Comparison of ENCODE assay signal across 13 cellular contexts in genomic region chr22:45499746-45500145, GRCh38. TPM values are rescaled to one million over a fixed set of nuclear protein-coding genes. Genes with fewer than 3 reads are reported as not detected.
DNase-seq lines count a peak whose midpoint lies in the region; ATAC-seq and TF ChIP-seq lines count a peak whose summit lies in the region.
"Had no signal": no experiment of that assay in that cellular context is flagged by ENCODE, and none has a peak within 500 bp of the region (broad histone marks: within the 10 kb centered on the region; RNA-seq: fewer than 3 reads in every experiment).

No MANE protein-coding gene starts in this region.

- H3K4me3 Mint-ChIP-seq in mesothelial cell of epicardium, result no peak overlapping the region

- TF ChIP-seq POLR2A in gastroesophageal sphincter (IDR thresholded peaks at IDR 0.05), result no peak

- H3K36me3 ChIP-seq in gastroesophageal sphincter, result no peaks in the 10 kb centered on the region
- H3K36me3 ChIP-seq in aorta (ENCODE audit: control insufficient read depth in 1 of 2, insufficient read depth in 2 of 2, low read length in 1 of 2), result no peaks in the 10 kb centered on the region
- H3K36me3 ChIP-seq: pancreas, thoracic aorta had no signal

- no peak for TF ChIP-seq CTCF in gastroesophageal sphincter (IDR thresholded peaks at IDR 0.05)
- no peak for TF ChIP-seq CTCF in mesothelial cell of epicardium (IDR thresholded peaks at IDR 0.05; ENCODE audit: unreplicated experiment)

- H3K27me3 Mint-ChIP-seq in mesothelial cell of epicardium (ENCODE audit: low read depth), result no peaks in the 10 kb centered on the region

- WGBS in gastroesophageal sphincter (ENCODE audit: low coverage in 1 of 2), 2 donors, result no CpG with 5 or more reads among the region's 3 CpGs
- WGBS in aorta, 2 donors, result 95 to 96% methylated on average over 3 of the region's 3 CpGs

- H3K27ac Mint-ChIP-seq in mesothelial cell of epicardium, result peak overlapping the region; percentile 39

- TF ChIP-seq EP300 in gastroesophageal sphincter (IDR thresholded peaks at IDR 0.05), result no peak

- ATAC-seq in gastroesophageal sphincter, result peak; percentile 71
- ATAC-seq in aorta (ENCODE audit: low FRiP score), result no peak
- ATAC-seq in HG03135 (IDR thresholded peaks at IDR 0.05; ENCODE audit: unreplicated experiment), result no peak
- no peak for ATAC-seq in HG02678 (IDR thresholded peaks at IDR 0.05; ENCODE audit: unreplicated experiment)
- ATAC-seq: pancreas had no signal

- DNase-seq in NCI-H82 (lab: John Stamatoyannopoulos, UW) (peak; percentile 20), NCI-H82 treated with DMSO at 0.1 percent for 48 hours (lab: John Stamatoyannopoulos, UW; ENCODE audit: unreplicated experiment) (no peak), mesothelial cell of epicardium (ENCODE audit: low spot score in 2 of 2, unreplicated experiment in 2 of 2) (no peak), aorta (peak; percentile 57 to 61)
- DNase-seq in activated CD8-positive, alpha-beta memory T cell treated with anti-CD3 and anti-CD28 coated beads, Interleukin-2, amount 50 U/mL, for 4 hours, result no peak
- DNase-seq: MV-4-11, SK-N-SH had no signal

- no peaks in the 10 kb centered on the region for H3K36me3 Mint-ChIP-seq in mesothelial cell of epicardium

- H3K4me1 ChIP-seq in gastroesophageal sphincter (peaks cover 0 to 63% (median 14%) of the 10 kb centered on the region in 3 donors), aorta (ENCODE audit: control insufficient read depth in 1 of 2, insufficient read depth in 2 of 2, low read length in 2 of 2) (no peaks in the 10 kb centered on the region)
- H3K4me1 ChIP-seq: pancreas had no signal

- intact Hi-C loops in aorta (cut with DNase I), result loop anchor here (5.0 kb wide), 1 partner anchor 53 kb away; no protein-coding TSS in a partner anchor

- no peak overlapping the region for H3K4me3 ChIP-seq in gastroesophageal sphincter
- no peak overlapping the region for H3K4me3 ChIP-seq in aorta (ENCODE audit: low read length in 2 of 2)
- H3K4me3 ChIP-seq: pancreas, thoracic aorta had no signal

- H3K9me3 ChIP-seq in gastroesophageal sphincter, result no peaks in the 10 kb centered on the region
- H3K9me3 ChIP-seq in aorta (ENCODE audit: control insufficient read depth, low read length), result no peaks in the 10 kb centered on the region
- H3K9me3 ChIP-seq: pancreas, SK-N-SH, thoracic aorta had no signal

- H3K27me3 ChIP-seq in gastroesophageal sphincter (peaks cover 42% of the 10 kb centered on the region), aorta (ENCODE audit: control insufficient read depth in 1 of 2, insufficient read depth in 2 of 2, low read length in 1 of 2) (no peaks in the 10 kb centered on the region)
- H3K27me3 ChIP-seq: pancreas had no signal

- peak overlapping the region in 3 of 4 donors; percentile 50 to 66 (median 51) for H3K27ac ChIP-seq in gastroesophageal sphincter
- H3K27ac ChIP-seq in aorta (ENCODE audit: low read depth in 1 of 2, low read length in 2 of 2), result no peak overlapping the region
- H3K27ac ChIP-seq: pancreas, thoracic aorta had no signal

- no peaks in the 10 kb centered on the region for H3K9me3 Mint-ChIP-seq in mesothelial cell of epicardium

- peaks cover 38% of the 10 kb centered on the region for H3K4me1 Mint-ChIP-seq in mesothelial cell of epicardium

RNA-seq across cellular contexts. Expression of gene FBLN1, which starts 2.9 kb away (rescaled TPM):
- 100 to 1,000 TPM; 241 to 597 (median 382) TPM for total RNA-seq in gastroesophageal sphincter
- total RNA-seq in mesothelial cell of epicardium, result 283 to 297 TPM (median 296 TPM) in 3 replicates
- total RNA-seq in aorta, result 1,000 to 10,000 TPM in 1 of 2 donors, 100 to 1,000 TPM in 1; 500 to 1,512 TPM
- 100 to 1,000 TPM in 1 of 2 donors, 10 to 100 TPM in 1; 48.1 to 283 TPM for polyA plus RNA-seq in aorta
- total RNA-seq: activated CD8-positive, alpha-beta memory T cell treated with anti-CD3 and anti-CD28 coated beads for 36 hours had no signal

Comparison
In these comparisons a context has a peak if more than half of its experiments do, and no peak if none do; other contexts are left out.
1. DNase-seq: peak in NCI-H82 (single experiment) and aorta (2 of 2); none in NCI-H82 treated with DMSO at 0.1 percent for 48 hours (single experiment), mesothelial cell of epicardium (0 of 2) and activated CD8-positive, alpha-beta memory T cell treated with anti-CD3 and anti-CD28 coated beads, Interleukin-2, amount 50 U/mL, for 4 hours (single experiment).
2. H3K27ac ChIP-seq: peak in gastroesophageal sphincter (3 of 4); none in aorta (0 of 2).